In the genomic region with DNA sequence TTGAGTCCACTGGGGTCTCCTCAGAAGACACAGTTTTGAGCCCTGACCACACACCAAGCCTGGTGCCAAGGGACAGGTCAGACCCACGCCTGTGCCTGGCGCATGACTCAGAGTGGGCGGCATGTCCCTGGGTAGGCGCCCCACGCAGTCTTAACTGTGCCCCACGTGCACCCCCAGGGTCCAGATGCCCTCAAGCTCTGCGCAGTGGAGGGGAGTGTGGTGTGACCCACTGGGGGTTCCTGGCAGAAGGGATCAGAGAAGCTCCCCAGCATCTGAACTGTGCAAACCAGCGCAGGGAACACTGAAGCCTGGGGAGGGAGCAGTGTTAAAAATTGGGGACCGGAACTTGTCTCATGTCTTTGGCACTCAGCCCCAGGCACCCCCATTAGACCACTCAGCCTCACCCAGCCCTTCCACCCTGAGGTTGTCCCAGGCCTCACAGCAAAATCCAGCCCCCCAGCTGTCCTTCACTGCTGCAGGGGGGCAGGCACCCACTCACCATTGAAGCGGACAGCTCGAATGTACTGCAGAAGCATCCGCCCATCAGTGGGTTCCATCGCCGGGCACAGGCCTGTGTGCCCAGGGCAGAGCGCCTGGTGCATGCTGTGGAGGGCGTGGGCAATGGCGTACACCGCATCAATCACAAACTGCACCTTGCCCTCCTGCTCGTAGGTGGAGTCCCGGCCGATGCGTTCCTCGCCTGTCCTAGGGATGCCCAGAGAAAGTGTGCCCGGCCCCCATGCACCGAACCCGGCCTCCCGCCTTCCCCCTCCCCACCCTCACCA, we compare ENCODE assay signal across 38 cellular contexts. TPM values are rescaled to one million over a fixed set of nuclear protein-coding genes. Genes with fewer than 3 reads are reported as not detected.
"Had no signal": no experiment of that assay in that cellular context is flagged by ENCODE, and none has a peak within 500 bp of the region (broad histone marks: within the 10 kb centered on the region; RNA-seq: fewer than 3 reads in every experiment).

No MANE protein-coding gene starts in this region.

- H3K27ac ChIP-seq: ascending aorta, cardiac muscle cell, VCaP had no signal

- H3K36me3 ChIP-seq: ascending aorta, cardiac muscle cell had no signal

- H3K9me3 Mint-ChIP-seq: activated T-helper 17 cell treated with anti-CD3 and anti-CD28 coated beads, Interleukin-2, amount 50 U/mL, for 72 hours had no signal

- DNase-seq: activated B cell treated with CpG ODN at 0.5 μM for 24 hours; activated CD4-positive, alpha-beta memory T cell treated with anti-CD3 and anti-CD28 coated beads for 36 hours; activated CD4-positive, alpha-beta T cell treated with anti-CD3 and anti-CD28 coated beads for 4 hours; activated CD4-positive, alpha-beta T cell treated with anti-CD3 and anti-CD28 coated beads, Interleukin-2, amount 10 ng/mL, durations not matched to agents 24 days and 14 days; activated CD4-positive, alpha-beta T cell treated with anti-CD3 and anti-CD28 coated beads, Interleukin-2, amount 50 U/mL, for 1 hour; activated CD4-positive, alpha-beta T cell treated with anti-CD3 and anti-CD28 coated beads, Interleukin-2, amount 50 U/mL, for 4 hours; activated CD4-positive, CD25-positive, alpha-beta regulatory T cell treated with anti-CD3 and anti-CD28 coated beads, Interleukin-2, amount 50 U/mL, for 72 hours; activated CD8-positive, alpha-beta memory T cell treated with anti-CD3 and anti-CD28 coated beads, Interleukin-2, amount 50 U/mL, for 4 hours; activated CD8-positive, alpha-beta T cell treated with anti-CD3 and anti-CD28 coated beads for 36 hours; activated effector memory CD4-positive, alpha-beta T cell treated with anti-CD3 and anti-CD28 coated beads, Interleukin-2, amount 50 U/mL, for 16 hours; activated gamma-delta T cell treated with Interleukin-2 at 50 U/mL for 16 hours; activated naive CD4-positive, alpha-beta T cell; activated naive CD4-positive, alpha-beta T cell treated with anti-CD3 and anti-CD28 coated beads for 36 hours; activated naive CD4-positive, alpha-beta T cell treated with anti-CD3 and anti-CD28 coated beads, Interleukin-2, amount 50 U/mL, for 16 hours; activated naive CD8-positive, alpha-beta T cell treated with anti-CD3 and anti-CD28 coated beads, Interleukin-2, amount 10 ng/mL, durations not matched to agents 7 days and 5 days; activated naive CD8-positive, alpha-beta T cell treated with anti-CD3 and anti-CD28 coated beads, Interleukin-2, amount 50 U/mL, for 24 hours; activated T-cell treated with anti-CD3 and anti-CD28 coated beads for 4 hours; activated T-cell treated with anti-CD3 and anti-CD28 coated beads, Interleukin-2, amount 50 U/mL, for 1 hour; activated T-cell treated with anti-CD3 and anti-CD28 coated beads, Interleukin-2, amount 50 U/mL, for 4 hours; activated T-cell treated with anti-CD3 and anti-CD28 coated beads, Interleukin-2, amount 50 U/mL, for 72 hours; amygdala; anterior cingulate cortex; SW 1271; T-helper 1 cell; T-helper 2 cell; T-helper 9 cell had no signal

- H3K36me3 Mint-ChIP-seq: activated naive CD8-positive, alpha-beta T cell; activated naive CD8-positive, alpha-beta T cell treated with anti-CD3 and anti-CD28 coated beads, Interleukin-2, amount 10 ng/mL, durations not matched to agents 7 days and 5 days had no signal

- H3K27ac Mint-ChIP-seq: activated B cell treated with CpG ODN at 0.5 μM for 24 hours; activated CD4-positive, alpha-beta memory T cell treated with anti-CD3 and anti-CD28 coated beads for 36 hours; activated CD4-positive, alpha-beta T cell treated with anti-CD3 and anti-CD28 coated beads, Interleukin-2, amount 10 ng/mL, durations not matched to agents 24 days and 14 days; activated CD8-positive, alpha-beta T cell treated with anti-CD3 and anti-CD28 coated beads for 36 hours; activated naive CD4-positive, alpha-beta T cell treated with anti-CD3 and anti-CD28 coated beads for 36 hours; activated naive CD8-positive, alpha-beta T cell; activated naive CD8-positive, alpha-beta T cell treated with anti-CD3 and anti-CD28 coated beads, Interleukin-2, amount 10 ng/mL, durations not matched to agents 7 days and 5 days; activated naive CD8-positive, alpha-beta T cell treated with anti-CD3 and anti-CD28 coated beads, Interleukin-2, amount 50 U/mL, for 24 hours; activated T-cell treated with anti-CD3 and anti-CD28 coated beads, Interleukin-2, amount 50 U/mL, for 72 hours; activated T-helper 1 cell treated with anti-CD3 and anti-CD28 coated beads, Interleukin-12 subunit alpha, Interleukin-12 subunit beta, Interleukin-2, Interleukin-4 antibody, amounts not matched to agents 30 ng/mL and 10 ng/mL and 1 ng/mL, durations not matched to agents 14 hours and 24 hours and 36 hours; activated T-helper 17 cell treated with anti-CD3 and anti-CD28 coated beads, Interleukin-2, amount 50 U/mL, for 72 hours; brain; T-helper 1 cell treated with Interleukin-12 subunit alpha and Interleukin-12 subunit beta and Interleukin-4 antibody, amounts not matched to agents 30 μg/mL and 1 μg/mL, for 36 hours; T-helper 2 cell treated with Interferon-gamma antibody and Interleukin-4, amounts not matched to agents 5 μg/mL and 100 μg/mL, for 36 hours had no signal

- H3K4me3 ChIP-seq: ascending aorta, cardiac muscle cell had no signal

- ATAC-seq: activated CD8-positive, alpha-beta T cell treated with anti-CD3 and anti-CD28 coated beads for 36 hours; activated naive CD8-positive, alpha-beta T cell treated with anti-CD3 and anti-CD28 coated beads, Interleukin-2, amount 50 U/mL, for 24 hours; activated T-cell treated with anti-CD3 and anti-CD28 coated beads, Interleukin-2, amount 50 U/mL, for 4 hours; activated T-cell treated with anti-CD3 and anti-CD28 coated beads, Interleukin-2, amount 50 U/mL, for 72 hours; activated T-helper 17 cell treated with anti-CD3 and anti-CD28 coated beads, Interleukin-2, amount 50 U/mL, for 72 hours had no signal

- H3K27me3 ChIP-seq: ascending aorta had no signal

- H3K4me1 ChIP-seq: ascending aorta had no signal

RNA-seq across cellular contexts. Expression of gene GRM6, which starts 6.5 kb away (rescaled TPM):
- total RNA-seq: activated B cell treated with CpG ODN at 0.5 μM for 24 hours; activated CD4-positive, alpha-beta memory T cell treated with anti-CD3 and anti-CD28 coated beads for 36 hours; activated CD4-positive, alpha-beta T cell treated with anti-CD3 and anti-CD28 coated beads, Interleukin-2, amount 10 ng/mL, durations not matched to agents 24 days and 14 days; activated CD8-positive, alpha-beta memory T cell treated with anti-CD3 and anti-CD28 coated beads for 36 hours; activated CD8-positive, alpha-beta T cell treated with anti-CD3 and anti-CD28 coated beads for 36 hours; activated naive CD4-positive, alpha-beta T cell treated with anti-CD3 and anti-CD28 coated beads for 36 hours; activated naive CD8-positive, alpha-beta T cell treated with anti-CD3 and anti-CD28 coated beads, Interleukin-2, amount 10 ng/mL, durations not matched to agents 7 days and 5 days; activated T-cell treated with anti-CD3 and anti-CD28 coated beads, Interleukin-2, amount 50 U/mL, for 4 hours; activated T-cell treated with anti-CD3 and anti-CD28 coated beads, Interleukin-2, amount 50 U/mL, for 72 hours; activated T-helper 1 cell treated with anti-CD3 and anti-CD28 coated beads, Interleukin-12 subunit alpha, Interleukin-12 subunit beta, Interleukin-2, Interleukin-4 antibody, amounts not matched to agents 30 ng/mL and 10 ng/mL and 1 ng/mL, durations not matched to agents 14 hours and 24 hours and 36 hours; activated T-helper 17 cell treated with anti-CD3 and anti-CD28 coated beads, Interleukin-2, amount 50 U/mL, for 72 hours; ascending aorta; bronchial epithelial cell; cardiac muscle cell had no signal
- polyA plus RNA-seq: adipose tissue, cardiac muscle cell had no signal

RNA-seq across cellular contexts. Expression of gene ZNF454, which starts 47.6 kb away (rescaled TPM):
- total RNA-seq: activated B cell treated with CpG ODN at 0.5 μM for 24 hours; activated CD4-positive, alpha-beta memory T cell treated with anti-CD3 and anti-CD28 coated beads for 36 hours; activated CD4-positive, alpha-beta T cell treated with anti-CD3 and anti-CD28 coated beads, Interleukin-2, amount 10 ng/mL, durations not matched to agents 24 days and 14 days; activated CD8-positive, alpha-beta memory T cell treated with anti-CD3 and anti-CD28 coated beads for 36 hours; activated CD8-positive, alpha-beta T cell treated with anti-CD3 and anti-CD28 coated beads for 36 hours; activated naive CD4-positive, alpha-beta T cell treated with anti-CD3 and anti-CD28 coated beads for 36 hours; activated naive CD8-positive, alpha-beta T cell treated with anti-CD3 and anti-CD28 coated beads, Interleukin-2, amount 10 ng/mL, durations not matched to agents 7 days and 5 days; activated T-cell treated with anti-CD3 and anti-CD28 coated beads, Interleukin-2, amount 50 U/mL, for 4 hours; activated T-helper 1 cell treated with anti-CD3 and anti-CD28 coated beads, Interleukin-12 subunit alpha, Interleukin-12 subunit beta, Interleukin-2, Interleukin-4 antibody, amounts not matched to agents 30 ng/mL and 10 ng/mL and 1 ng/mL, durations not matched to agents 14 hours and 24 hours and 36 hours; activated T-helper 17 cell treated with anti-CD3 and anti-CD28 coated beads, Interleukin-2, amount 50 U/mL, for 72 hours had no signal
